1 cellular context compared by ENCODE assay signal in the genomic region with DNA sequence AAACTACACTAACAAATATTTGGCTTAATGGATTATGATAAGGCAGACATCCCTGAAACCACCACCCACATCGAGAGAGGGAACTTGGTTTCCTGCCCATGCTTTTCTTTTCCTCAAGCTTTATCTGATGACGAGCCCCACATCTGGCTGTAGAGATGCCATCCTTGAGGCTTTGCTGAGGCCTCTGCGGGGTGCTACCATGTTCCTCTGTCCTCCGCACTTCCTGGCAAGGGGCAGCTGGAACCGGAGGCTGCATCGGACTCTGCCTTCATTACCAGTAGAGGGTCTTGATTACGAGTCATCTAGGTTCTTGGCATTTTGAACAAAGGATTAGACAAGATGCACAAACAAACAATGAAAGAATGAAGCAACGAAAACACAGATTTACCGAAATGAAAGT.
TF ChIP-seq lines count a peak whose summit lies in the region.

No MANE protein-coding gene starts in this region.

TF ChIP-seq in H1, 55 proteins besides CTCF, POLR2A, EP300 and RAD21 (continued from another document):
- TF ChIP-seq, protein P1, sequence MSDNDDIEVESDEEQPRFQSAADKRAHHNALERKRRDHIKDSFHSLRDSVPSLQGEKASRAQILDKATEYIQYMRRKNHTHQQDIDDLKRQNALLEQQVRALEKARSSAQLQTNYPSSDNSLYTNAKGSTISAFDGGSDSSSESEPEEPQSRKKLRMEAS (IDR thresholded peaks at IDR 0.05) = no peak
- TF ChIP-seq SP2 (IDR thresholded peaks at IDR 0.05; ENCODE audit: low read length) (no peak), CTBP2 (IDR thresholded peaks at IDR 0.05; ENCODE audit: borderline replicate concordance, insufficient read depth, insufficient read length, low read length) (no peak), TAF1 (IDR thresholded peaks at IDR 0.05; ENCODE audit: low read depth, low read length) (no peak), TAF7 (optimal IDR thresholded peaks at IDR 0.05; ENCODE audit: borderline replicate concordance, low read depth, low read length) (no peak)
TF ChIP-seq in H1: peak in this region for 0.
